In the genomic region with DNA sequence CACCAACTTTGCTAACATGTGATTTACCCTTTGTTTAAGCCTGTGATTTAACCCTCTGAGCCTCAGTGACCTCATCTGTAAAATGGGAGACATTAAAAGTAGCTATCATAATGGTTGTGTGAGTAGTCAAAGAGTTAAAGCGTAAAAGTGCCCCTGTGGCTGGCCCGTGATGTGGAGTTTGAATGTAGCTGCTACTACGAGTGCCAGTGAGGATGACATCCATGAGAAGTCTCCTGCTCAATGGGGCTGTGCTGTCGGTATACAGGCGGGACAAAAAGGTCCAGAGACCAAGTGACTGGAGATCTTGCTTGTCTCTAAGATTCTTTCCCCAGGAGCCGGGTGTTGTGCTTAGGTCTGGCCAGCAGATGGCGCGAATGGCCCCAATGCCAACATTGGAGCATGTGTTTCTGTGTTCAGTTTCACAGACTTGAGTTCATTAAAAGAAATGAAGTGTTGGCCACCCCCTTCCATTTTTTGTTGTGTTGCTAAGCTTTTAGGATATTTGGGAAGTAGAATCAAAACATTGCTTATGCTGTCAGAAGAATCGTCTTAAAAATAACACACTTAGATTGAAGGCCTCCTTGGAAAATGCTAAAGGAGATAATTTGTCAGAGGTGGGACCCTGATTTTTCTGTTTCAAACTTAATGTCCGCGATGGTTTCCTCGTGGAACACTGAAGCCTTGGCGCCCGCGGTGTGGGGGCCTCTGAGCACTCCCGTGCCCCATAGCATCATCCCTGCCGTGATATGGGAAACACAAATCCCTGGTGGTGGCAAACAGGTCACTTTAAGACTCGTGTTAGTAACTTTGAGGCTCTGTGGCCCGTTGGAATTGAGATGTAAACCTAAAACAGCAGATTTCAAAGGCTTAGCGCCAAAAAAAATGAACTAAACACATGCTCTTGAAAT, we compare ENCODE assay signal across 8 cellular contexts. TPM values are rescaled to one million over a fixed set of nuclear protein-coding genes. Genes with fewer than 3 reads are reported as not detected.
DNase-seq lines count a peak whose midpoint lies in the region; ATAC-seq and TF ChIP-seq lines count a peak whose summit lies in the region.

No MANE protein-coding gene starts in this region.

- peaks cover 10% of the 10 kb centered on the region; the same call in 1 of the 2 replicates for H3K36me3 ChIP-seq in PC-9 (ENCODE audit: low read depth)

- peak; percentile 58 for ATAC-seq in stimulated activated naive CD8-positive, alpha-beta T cell treated with anti-CD3 and anti-CD28 coated beads, Interleukin-15, Interleukin-2, amounts not matched to agents 100 U/mL and 50 U/mL, for 24 hours
- no peak for ATAC-seq in GM18511 (IDR thresholded peaks at IDR 0.05; ENCODE audit: unreplicated experiment)

- TF ChIP-seq CTCF in PC-9 (conservative IDR thresholded peaks at IDR 0.05), result peak; percentile 95
- TF ChIP-seq CTCF in nephron (IDR thresholded peaks at IDR 0.05; ENCODE audit: unreplicated experiment in 3 of 3), result peak; percentile 87 to 94 (median 90)

- H3K4me3 Mint-ChIP-seq in activated T-cell treated with anti-CD3 and anti-CD28 coated beads, Interleukin-2, amount 50 U/mL, for 24 hours, result no peak overlapping the region
- H3K4me3 Mint-ChIP-seq in nephron, result no peak overlapping the region

- no peaks in the 10 kb centered on the region for H3K79me2 ChIP-seq in PC-9 (ENCODE audit: low read depth)

- peaks cover 25% of the 10 kb centered on the region for H3F3A ChIP-seq in PC-9 (ENCODE audit: insufficient read depth, low read depth)

- no peak overlapping the region for H3K4me2 ChIP-seq in PC-9

- CTCF ChIA-PET in PC-9 (lab: Charles Lee), result no interaction called here

- no peaks in the 10 kb centered on the region for H3K27me3 ChIP-seq in PC-9 (ENCODE audit: insufficient read depth, low read depth)

- H3K27ac Mint-ChIP-seq in activated T-cell treated with anti-CD3 and anti-CD28 coated beads, Interleukin-2, amount 50 U/mL, for 24 hours, result peak overlapping the region; percentile 36
- H3K27ac Mint-ChIP-seq in nephron, result no peak overlapping the region

- H2AFZ ChIP-seq in PC-9, result no peak overlapping the region

- no peaks in the 10 kb centered on the region for H3K27me3 Mint-ChIP-seq in activated T-cell treated with anti-CD3 and anti-CD28 coated beads, Interleukin-2, amount 50 U/mL, for 24 hours
- peaks cover 4% of the 10 kb centered on the region for H3K27me3 Mint-ChIP-seq in nephron (ENCODE audit: low read depth)

- H3K4me1 Mint-ChIP-seq in activated T-cell treated with anti-CD3 and anti-CD28 coated beads, Interleukin-2, amount 50 U/mL, for 24 hours (ENCODE audit: low read depth), result peaks cover 41% of the 10 kb centered on the region
- H3K4me1 Mint-ChIP-seq in nephron, result no peaks in the 10 kb centered on the region

- intact Hi-C loops in PC-9 (cut with micrococcal nuclease; ENCODE audit: unreplicated experiment), result loop anchor here (1.0 to 5.0 kb wide), 3 partner anchors 113 to 825 kb away; no protein-coding TSS in a partner anchor

- H4K20me1 ChIP-seq in PC-9 (ENCODE audit: insufficient read depth), result peaks cover 15% of the 10 kb centered on the region; the same call in 1 of the 2 replicates

- BruUV-seq in PC-9 (replicated peaks; lab: Mats Ljungman, UMichigan), result no TSS peak

- H3K9me2 ChIP-seq in PC-9 (ENCODE audit: insufficient read depth), result no peaks in the 10 kb centered on the region

- POLR2A ChIA-PET in PC-9 (lab: Charles Lee; ENCODE audit: unreplicated experiment), result interaction anchor here (0.7 kb wide), 1 partner anchor 763 kb away, joined by 3 read pairs; no protein-coding TSS in a partner anchor

- H3K4me1 ChIP-seq in PC-9 (replicated peaks; ENCODE audit: insufficient read depth), result no peaks in the 10 kb centered on the region

- no peaks in the 10 kb centered on the region for H3K9me3 Mint-ChIP-seq in activated T-cell treated with anti-CD3 and anti-CD28 coated beads, Interleukin-2, amount 50 U/mL, for 24 hours
- H3K9me3 Mint-ChIP-seq in nephron, result no peaks in the 10 kb centered on the region

- peak; percentile 67 for DNase-seq in Daoy (ENCODE audit: low read depth)
- DNase-seq in HS-5 (ENCODE audit: low read depth), result peak; percentile 15
- peak; percentile 68 to 82 for DNase-seq in PC-9
- DNase-seq in activated T-cell treated with anti-CD3 and anti-CD28 coated beads, Interleukin-2, amount 50 U/mL, for 24 hours, result peak; percentile 89
- peak; percentile 58 for DNase-seq in fibroblast of gingiva (ENCODE audit: low read depth)
- peak; percentile 86 for DNase-seq in stimulated activated naive CD8-positive, alpha-beta T cell treated with anti-CD3 and anti-CD28 coated beads, Interleukin-15, Interleukin-2, amounts not matched to agents 100 U/mL and 50 U/mL, for 24 hours

- H3K9me3 ChIP-seq in PC-9 (ENCODE audit: insufficient read depth, low read depth), result no peaks in the 10 kb centered on the region

- H3K36me3 Mint-ChIP-seq in activated T-cell treated with anti-CD3 and anti-CD28 coated beads, Interleukin-2, amount 50 U/mL, for 24 hours (ENCODE audit: low read depth), result peaks cover 82% of the 10 kb centered on the region
- H3K36me3 Mint-ChIP-seq in nephron (ENCODE audit: low read depth), result peaks cover 34% of the 10 kb centered on the region

- no peak overlapping the region for H3K4me3 ChIP-seq in PC-9

- no peak overlapping the region for H3K27ac ChIP-seq in PC-9

RNA-seq across cellular contexts. Expression of gene RBM38, which starts 9.3 kb away (rescaled TPM):
- total RNA-seq in Daoy (2014; rRNA removed; shearing (Covaris generic)), result 14.6 and 15.7 TPM in 2 replicates
- total RNA-seq in PC-9 (2021), result 19.3 and 25.6 TPM in 2 replicates

RNA-seq across cellular contexts. Expression of gene RAE1, which starts 30.8 kb away (rescaled TPM):
- total RNA-seq in Daoy (2014; rRNA removed; shearing (Covaris generic)), result 58.7 and 62.1 TPM in 2 replicates
- 26.1 and 38.4 TPM in 2 replicates for total RNA-seq in PC-9 (2021)

RNA-seq across cellular contexts. Expression of gene SPO11, which starts 52.2 kb away (rescaled TPM):
- not detected in 2 replicates for total RNA-seq in Daoy (2014; rRNA removed; shearing (Covaris generic))
- not detected in 2 replicates for total RNA-seq in PC-9 (2021)

Comparison
In these comparisons a context has a peak if more than half of its experiments do, and no peak if none do; other contexts are left out.
1. DNase-seq: peak in every context shown above with its lines; median percentile 89 in activated T-cell treated with anti-CD3 and anti-CD28 coated beads, Interleukin-2, amount 50 U/mL, for 24 hours; 86 in stimulated activated naive CD8-positive, alpha-beta T cell treated with anti-CD3 and anti-CD28 coated beads, Interleukin-15, Interleukin-2, amounts not matched to agents 100 U/mL and 50 U/mL, for 24 hours; 75 in PC-9; 67 in Daoy; 58 in fibroblast of gingiva; 15 in HS-5.